Comparison of ENCODE assay signal across 24 cellular contexts in the genomic region with DNA sequence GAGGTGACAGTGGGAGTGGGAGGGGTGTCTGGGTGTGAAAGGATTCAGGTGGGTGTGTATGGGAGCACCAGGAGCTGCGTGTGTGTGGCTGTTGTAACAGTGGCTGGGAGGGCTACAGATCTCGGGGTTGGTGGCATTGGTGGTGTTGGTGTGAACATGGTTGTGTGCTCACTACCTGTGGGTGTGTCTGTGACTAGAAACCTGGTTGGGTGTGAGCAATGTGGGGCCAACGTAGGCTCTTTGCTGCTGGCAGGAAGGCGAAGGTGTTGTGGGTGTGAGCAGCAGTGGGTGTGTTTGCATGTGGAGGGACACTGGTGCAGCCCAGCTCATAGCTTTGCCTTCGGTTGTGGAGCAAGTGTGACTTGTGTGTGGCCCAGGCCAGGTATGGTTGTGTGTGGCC. TPM values are rescaled to one million over a fixed set of nuclear protein-coding genes. Genes with fewer than 3 reads are reported as not detected.
"Had no signal": no experiment of that assay in that cellular context is flagged by ENCODE, and none has a peak within 500 bp of the region (broad histone marks: within the 10 kb centered on the region; RNA-seq: fewer than 3 reads in every experiment).

No MANE protein-coding gene starts in this region.

- H3K27me3 ChIP-seq: ovary, testis had no signal

- DNase-seq: activated CD4-positive, alpha-beta T cell treated with anti-CD3 and anti-CD28 coated beads, Interleukin-2, amount 50 U/mL, for 1 hour; activated effector memory CD4-positive, alpha-beta T cell treated with anti-CD3 and anti-CD28 coated beads, Interleukin-2, amount 50 U/mL, for 16 hours; activated T-cell treated with anti-CD3 and anti-CD28 coated beads, Interleukin-2, amount 50 U/mL, for 4 hours; amniotic stem cell; body of pancreas; central memory CD4-positive, alpha-beta T cell; effector CD4-positive, alpha-beta T cell; esophagus squamous epithelium; left lung; ovary; testis; upper lobe of right lung had no signal

- H3K36me3 ChIP-seq: ovary, upper lobe of right lung had no signal

- H3K27ac Mint-ChIP-seq: activated naive CD8-positive, alpha-beta T cell; nephron; stimulated activated naive CD8-positive, alpha-beta T cell treated with anti-CD3 and anti-CD28 coated beads, Interleukin-15, Interleukin-2, amounts not matched to agents 100 ng/mL and 50 ng/mL, for 24 hours; WTC11 had no signal

- H3K36me3 Mint-ChIP-seq: activated naive CD8-positive, alpha-beta T cell; WTC11 had no signal

- H3K4me3 Mint-ChIP-seq: activated naive CD8-positive, alpha-beta T cell; activated T-cell treated with anti-CD3 and anti-CD28 coated beads, Interleukin-2, amount 50 U/mL, for 4 hours; stimulated activated naive CD8-positive, alpha-beta T cell treated with anti-CD3 and anti-CD28 coated beads, Interleukin-15, Interleukin-2, amounts not matched to agents 100 ng/mL and 50 ng/mL, for 24 hours; WTC11 had no signal

- H3K9me3 Mint-ChIP-seq: activated T-cell treated with anti-CD3 and anti-CD28 coated beads, Interleukin-2, amount 50 U/mL, for 4 hours; nephron; stimulated activated naive CD8-positive, alpha-beta T cell treated with anti-CD3 and anti-CD28 coated beads, Interleukin-15, Interleukin-2, amounts not matched to agents 100 ng/mL and 50 ng/mL, for 24 hours had no signal

- ATAC-seq: activated T-cell treated with anti-CD3 and anti-CD28 coated beads, Interleukin-2, amount 50 U/mL, for 4 hours; body of pancreas; left lung; sciatic nerve; upper lobe of right lung; WTC11 had no signal

- H3K27ac ChIP-seq: body of pancreas, coronary artery, hepatocyte, left lung, ovary, testis, upper lobe of right lung had no signal

- H3K4me3 ChIP-seq: body of pancreas, coronary artery, esophagus squamous epithelium, hepatocyte, left lung, ovary, testis, upper lobe of right lung had no signal

- H3K4me2 ChIP-seq: hepatocyte had no signal

- H3K9me3 ChIP-seq: body of pancreas, esophagus squamous epithelium, left lung, ovary, testis, upper lobe of right lung had no signal

- H2AFZ ChIP-seq: hepatocyte had no signal

RNA-seq across cellular contexts. Expression of a gene that starts 4.8 kb away (rescaled TPM):
- total RNA-seq: body of pancreas, endothelial cell of umbilical vein, esophagus squamous epithelium, fibroblast of villous mesenchyme, glomerular endothelial cell, left lung, mucosa of gallbladder, ovary, sciatic nerve, upper lobe of right lung had no signal
- polyA plus RNA-seq: endothelial cell of umbilical vein, hepatocyte, keratinocyte, ovary had no signal

RNA-seq across cellular contexts. Expression of a gene that starts 36.9 kb away (rescaled TPM):
- total RNA-seq: body of pancreas, fibroblast of villous mesenchyme, glomerular endothelial cell had no signal
